Comparison of ENCODE assay signal across 24 cellular contexts in genomic region chr21:33031562-33031961, GRCh38. TPM values are rescaled to one million over a fixed set of nuclear protein-coding genes. Genes with fewer than 3 reads are reported as not detected.
DNase-seq lines count a peak whose midpoint lies in the region; ATAC-seq, FAIRE-seq and TF ChIP-seq lines count a peak whose summit lies in the region.
"Had no signal": no experiment of that assay in that cellular context is flagged by ENCODE, and none has a peak within 500 bp of the region (broad histone marks: within the 10 kb centered on the region; RNA-seq: fewer than 3 reads in every experiment).

No MANE protein-coding gene starts in this region.

- peak overlapping the region; percentile 24 for H3K9ac ChIP-seq in Loucy (ENCODE audit: low read depth, low read length, poor library complexity, severe bottlenecking)
- H3K9ac ChIP-seq: BLaER1 treated with 17β-estradiol and CSF1 and Interleukin-3, amounts not matched to agents 10 nM and 100 nM had no signal

- H3K79me2 ChIP-seq in Loucy (ENCODE audit: insufficient read depth, low read length), result no peaks in the 10 kb centered on the region

- H3F3A ChIP-seq in Loucy (ENCODE audit: low read depth), result no peaks in the 10 kb centered on the region

- no peak overlapping the region for H3K4me2 ChIP-seq in Loucy (ENCODE audit: low read depth, low read length, poor library complexity, severe bottlenecking)
- H3K4me2 ChIP-seq: A549; BLaER1 treated with 17β-estradiol and CSF1 and Interleukin-3, amounts not matched to agents 10 nM and 100 nM had no signal

- H4K20me1 ChIP-seq in Loucy (ENCODE audit: insufficient read depth, low read length, poor library complexity, severe bottlenecking), result no peaks in the 10 kb centered on the region

- no peaks in the 10 kb centered on the region for H3K9me2 ChIP-seq in Loucy (replicated peaks; ENCODE audit: low read depth, low read length)

- ATAC-seq in left lobe of liver, result peak; percentile 31
- ATAC-seq in sciatic nerve, result no peak
- ATAC-seq in HG02970 (IDR thresholded peaks at IDR 0.05; ENCODE audit: low FRiP score, unreplicated experiment), result no peak

- no peak overlapping the region for H2AFZ ChIP-seq in Loucy (ENCODE audit: low read length)

- no peak for TF ChIP-seq CTCF in Loucy (conservative IDR thresholded peaks at IDR 0.05; ENCODE audit: low read length)

- FAIRE-seq in HTR-8/SVneo (lab: Jason Lieb, UNC), result no peak
- FAIRE-seq: A549, GM12891, GM18507, H54 had no signal

- peak overlapping the region; percentile 77 for H3K27ac ChIP-seq in substantia nigra (ENCODE audit: low read depth, low read length, poor library complexity, severe bottlenecking)
- H3K27ac ChIP-seq: A549; BLaER1 treated with 17β-estradiol and CSF1 and Interleukin-3, amounts not matched to agents 10 nM and 100 nM had no signal

- H3K36me3 ChIP-seq in Loucy (ENCODE audit: insufficient read depth, low read length), result no peaks in the 10 kb centered on the region
- H3K36me3 ChIP-seq: BE2C had no signal

- no peaks in the 10 kb centered on the region for H3K27me3 ChIP-seq in Loucy (ENCODE audit: insufficient read depth, low read length, poor library complexity, severe bottlenecking)

- no peak overlapping the region for H3K4me3 ChIP-seq in Loucy (ENCODE audit: low read length, poor library complexity, severe bottlenecking)
- H3K4me3 ChIP-seq: A549; BLaER1 treated with 17β-estradiol and CSF1 and Interleukin-3, amounts not matched to agents 10 nM and 100 nM; HAP-1 had no signal

- H3K9me3 ChIP-seq in Loucy (ENCODE audit: insufficient read depth, low read depth, low read length), result no peaks in the 10 kb centered on the region
- H3K9me3 ChIP-seq: A549, BE2C, Caco-2, HAP-1 had no signal

- intact Hi-C loops in sciatic nerve (cut with DNase I), result no loop called here

- H3K4me1 ChIP-seq in Loucy (ENCODE audit: insufficient read depth, low read length, poor library complexity, severe bottlenecking), result peaks cover 42% of the 10 kb centered on the region
- H3K4me1 ChIP-seq: A549, BE2C, Caco-2 had no signal

- DNase-seq in left lobe of liver (ENCODE audit: low spot score) (no peak), sciatic nerve (ENCODE audit: low spot score) (peak; percentile 19), substantia nigra (lab: John Stamatoyannopoulos, UW) (no peak), HTR-8/SVneo (ENCODE audit: insufficient read length, low spot score) (no peak), LoVo (ENCODE audit: low spot score) (no peak)
- DNase-seq: 8988T; ACHN; AML-193; BE2C; Caco-2; CD4-positive, alpha-beta T cell; DMS153; EL; GDM1; GOT3; HFFc6 had no signal

RNA-seq across cellular contexts. Expression of gene OLIG2, which starts 5.8 kb away (rescaled TPM):
- total RNA-seq in left lobe of liver (not detected), sciatic nerve (not detected)
- total RNA-seq: Caco-2; CD4-positive, alpha-beta T cell; HFFc6 had no signal

RNA-seq across cellular contexts. Expression of gene OLIG1, which starts 38.4 kb away (rescaled TPM):
- total RNA-seq in left lobe of liver, result not detected
- total RNA-seq in sciatic nerve, result 0.53 TPM
- total RNA-seq: Caco-2; CD4-positive, alpha-beta T cell; HFFc6 had no signal
